ENCODE assay signal across 25 cellular contexts in genomic region chr14:27050195-27050594, GRCh38.
"Had no signal": no experiment of that assay in that cellular context is flagged by ENCODE, and none has a peak within 500 bp of the region (broad histone marks: within the 10 kb centered on the region; RNA-seq: fewer than 3 reads in every experiment).

No MANE protein-coding gene starts in this region.

- H3K4me3 ChIP-seq: body of pancreas, colonic mucosa, esophagus squamous epithelium, left lung, prostate gland, skin epidermis, thyroid gland, uterus had no signal

- H3K36me3 Mint-ChIP-seq: activated naive CD8-positive, alpha-beta T cell; stimulated activated naive B cell treated with anti-CD40 and anti-IgM and Interleukin-4, amounts not matched to agents 10 μg/mL and 1 μg/mL and 100 μg/mL, for 72 hours had no signal

- H3K27me3 ChIP-seq: body of pancreas, colonic mucosa, esophagus squamous epithelium, left lung, thyroid gland, uterus had no signal

- H3K36me3 ChIP-seq: colonic mucosa, esophagus squamous epithelium, left lung, prostate gland, thyroid gland, uterus had no signal

- ATAC-seq: activated T-cell treated with anti-CD3 and anti-CD28 coated beads, Interleukin-2, amount 50 U/mL, for 72 hours; body of pancreas; left lung; naive thymus-derived CD8-positive, alpha-beta T cell; right cardiac atrium; stimulated activated naive B cell treated with anti-CD40 and anti-IgM and Interleukin-4, amounts not matched to agents 10 μg/mL and 1 μg/mL and 100 μg/mL, for 72 hours; WTC11 had no signal

- H3K4me1 ChIP-seq: body of pancreas, colonic mucosa, esophagus squamous epithelium, left lung, prostate gland, thyroid gland, uterus had no signal

- H3K4me1 Mint-ChIP-seq: activated CD4-positive, alpha-beta memory T cell treated with anti-CD3 and anti-CD28 coated beads, Interleukin-2, amount 10 ng/mL, durations not matched to agents 7 days and 5 days; naive thymus-derived CD8-positive, alpha-beta T cell; stimulated activated naive B cell treated with anti-CD40 and anti-IgM and Interleukin-4, amounts not matched to agents 10 μg/mL and 1 μg/mL and 100 μg/mL, for 72 hours; WTC11 had no signal

- H3K27me3 Mint-ChIP-seq: activated CD4-positive, alpha-beta memory T cell treated with anti-CD3 and anti-CD28 coated beads, Interleukin-2, amount 10 ng/mL, durations not matched to agents 7 days and 5 days; activated naive CD8-positive, alpha-beta T cell; naive thymus-derived CD8-positive, alpha-beta T cell; stimulated activated naive B cell treated with anti-CD40 and anti-IgM and Interleukin-4, amounts not matched to agents 10 μg/mL and 1 μg/mL and 100 μg/mL, for 72 hours had no signal

- H3K27ac Mint-ChIP-seq: activated CD4-positive, alpha-beta memory T cell treated with anti-CD3 and anti-CD28 coated beads, Interleukin-2, amount 10 ng/mL, durations not matched to agents 7 days and 5 days; activated naive CD8-positive, alpha-beta T cell; activated T-cell treated with anti-CD3 and anti-CD28 coated beads, Interleukin-2, amount 50 U/mL, for 72 hours; naive thymus-derived CD8-positive, alpha-beta T cell; stimulated activated naive B cell treated with anti-CD40 and anti-IgM and Interleukin-4, amounts not matched to agents 10 μg/mL and 1 μg/mL and 100 μg/mL, for 72 hours; WTC11 had no signal

- H3K4me3 Mint-ChIP-seq: activated CD4-positive, alpha-beta memory T cell treated with anti-CD3 and anti-CD28 coated beads, Interleukin-2, amount 10 ng/mL, durations not matched to agents 7 days and 5 days; activated naive CD8-positive, alpha-beta T cell; activated T-cell treated with anti-CD3 and anti-CD28 coated beads, Interleukin-2, amount 50 U/mL, for 72 hours; naive thymus-derived CD8-positive, alpha-beta T cell; stimulated activated naive B cell treated with anti-CD40 and anti-IgM and Interleukin-4, amounts not matched to agents 10 μg/mL and 1 μg/mL and 100 μg/mL, for 72 hours; WTC11 had no signal

- H3K9me3 ChIP-seq: body of pancreas, colonic mucosa, esophagus squamous epithelium, prostate gland, thyroid gland, uterus had no signal

- DNase-seq: activated CD4-positive, alpha-beta memory T cell treated with anti-CD3 and anti-CD28 coated beads, Interleukin-2, amount 10 ng/mL, durations not matched to agents 7 days and 5 days; activated CD4-positive, alpha-beta T cell treated with anti-CD3 and anti-CD28 coated beads for 4 hours; activated CD8-positive, alpha-beta memory T cell treated with anti-CD3 and anti-CD28 coated beads, Interleukin-2, amount 50 U/mL, for 4 hours; activated gamma-delta T cell treated with Interleukin-2 at 50 U/mL for 16 hours; activated T-cell treated with anti-CD3 and anti-CD28 coated beads, Interleukin-2, amount 50 U/mL, for 72 hours; amniotic stem cell; body of pancreas; central memory CD4-positive, alpha-beta T cell; colonic mucosa; esophagus squamous epithelium; hippocampal formation; left lung; mammary epithelial cell; naive thymus-derived CD8-positive, alpha-beta T cell; occipital lobe; right cardiac atrium; stimulated activated CD4-positive, alpha-beta T cell treated with anti-CD3 and anti-CD28 coated beads, Interleukin-15, amount 100 ng/mL, for 24 hours; stimulated activated CD4-positive, alpha-beta T cell treated with anti-CD3 and anti-CD28 coated beads, Interleukin-4, amount 100 ng/mL, for 1 hour; stimulated activated naive B cell treated with anti-CD40 and anti-IgM and Interleukin-4, amounts not matched to agents 10 μg/mL and 1 μg/mL and 100 μg/mL, for 72 hours; thyroid gland; uterus had no signal

- H3K27ac ChIP-seq: body of pancreas, colonic mucosa, esophagus squamous epithelium, left lung, prostate gland, skin epidermis, thyroid gland, uterus had no signal
